In genomic region chr4:112592717-112593116, GRCh38 we compare ENCODE assay signal across 29 cellular contexts.
"Had no signal": no experiment of that assay in that cellular context is flagged by ENCODE, and none has a peak within 500 bp of the region (broad histone marks: within the 10 kb centered on the region; RNA-seq: fewer than 3 reads in every experiment).

No MANE protein-coding gene starts in this region.

- H3K36me3 ChIP-seq: colonic mucosa, esophagus squamous epithelium, gastrocnemius medialis, gastroesophageal sphincter, heart left ventricle had no signal

- H3K4me3 Mint-ChIP-seq: dendritic cell treated with granulocyte-macrophage colony-stimulating factor and Interleukin-4, amounts not matched to agents 40 ng/mL and 50 ng/mL, for 4 days; effector memory CD8-positive, alpha-beta T cell; endodermal cell had no signal

- H3K9me3 Mint-ChIP-seq: dendritic cell treated with granulocyte-macrophage colony-stimulating factor and Interleukin-4, amounts not matched to agents 40 ng/mL and 50 ng/mL, for 4 days; effector memory CD8-positive, alpha-beta T cell; endodermal cell had no signal

- ATAC-seq: effector memory CD8-positive, alpha-beta T cell; esophagus mucosa; foreskin keratinocyte; gastrocnemius medialis; gastroesophageal sphincter; heart left ventricle; heart right ventricle had no signal

- DNase-seq: colonic mucosa; cortex of kidney; dermis blood vessel endothelial cell; dorsolateral prefrontal cortex; effector CD4-positive, alpha-beta T cell; effector CD8-positive, alpha-beta T cell; effector memory CD4-positive, alpha-beta T cell; effector memory CD8-positive, alpha-beta T cell; endodermal cell; erythroblast; esophagus squamous epithelium; foreskin fibroblast; foreskin keratinocyte; foreskin melanocyte; gastrocnemius medialis; glutamatergic neuron; head of caudate nucleus; heart left ventricle; heart right ventricle had no signal

- H3K27me3 ChIP-seq: colonic mucosa, dorsolateral prefrontal cortex, esophagus muscularis mucosa, esophagus squamous epithelium, foreskin keratinocyte, gastrocnemius medialis, gastroesophageal sphincter, heart left ventricle, heart right ventricle had no signal

- H3K27ac Mint-ChIP-seq: dendritic cell treated with granulocyte-macrophage colony-stimulating factor and Interleukin-4, amounts not matched to agents 40 ng/mL and 50 ng/mL, for 4 days; effector memory CD8-positive, alpha-beta T cell; endodermal cell had no signal

- H3K4me1 ChIP-seq: colonic mucosa, esophagus muscularis mucosa, esophagus squamous epithelium, foreskin keratinocyte, gastrocnemius medialis, gastroesophageal sphincter, heart left ventricle, heart right ventricle had no signal

- H3K27ac ChIP-seq: colonic mucosa, coronary artery, dorsolateral prefrontal cortex, epithelial cell of prostate, esophagus muscularis mucosa, esophagus squamous epithelium, foreskin keratinocyte, gastrocnemius medialis, gastroesophageal sphincter, heart left ventricle, heart right ventricle had no signal

- H3K4me1 Mint-ChIP-seq: endodermal cell had no signal

- H3K9me3 ChIP-seq: colonic mucosa, esophagus muscularis mucosa, esophagus squamous epithelium, gastrocnemius medialis had no signal

- FAIRE-seq: colon, endometrium, endothelial cell of umbilical vein, frontal cortex had no signal

- H3K27me3 Mint-ChIP-seq: dendritic cell treated with granulocyte-macrophage colony-stimulating factor and Interleukin-4, amounts not matched to agents 40 ng/mL and 50 ng/mL, for 4 days; effector memory CD8-positive, alpha-beta T cell had no signal

- H3K4me3 ChIP-seq: colonic mucosa, coronary artery, dorsolateral prefrontal cortex, esophagus muscularis mucosa, esophagus squamous epithelium, gastrocnemius medialis, gastroesophageal sphincter, heart left ventricle, heart right ventricle had no signal
